Comparison of ENCODE assay signal across 27 cellular contexts in the genomic region with DNA sequence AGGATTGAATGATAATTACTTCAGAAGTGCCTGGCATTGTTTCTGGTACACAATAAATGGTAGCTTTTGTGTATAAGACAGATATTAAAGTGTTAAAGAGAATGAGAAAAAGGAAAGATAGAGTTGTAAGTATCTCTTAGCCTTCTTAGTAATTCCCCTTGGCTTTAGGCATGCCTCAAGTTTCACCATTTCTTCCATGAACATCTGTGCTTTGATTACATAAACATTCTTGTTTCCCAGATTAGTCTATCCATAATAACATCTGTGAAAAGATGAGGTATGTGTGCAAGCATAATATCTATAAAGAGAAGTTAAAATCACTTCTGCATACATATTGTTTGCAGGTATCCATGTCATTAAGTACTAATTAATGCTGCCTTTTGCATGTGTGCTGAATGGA.
"Had no signal": no experiment of that assay in that cellular context is flagged by ENCODE, and none has a peak within 500 bp of the region (broad histone marks: within the 10 kb centered on the region; RNA-seq: fewer than 3 reads in every experiment).

No MANE protein-coding gene starts in this region.

- H3K4me1 ChIP-seq: colonic mucosa, esophagus muscularis mucosa, gastrocnemius medialis, left lung, prostate gland, right atrium auricular region, suprapubic skin, transverse colon, upper lobe of right lung, uterus had no signal

- H3K27me3 Mint-ChIP-seq: naive thymus-derived CD4-positive, alpha-beta T cell; stimulated activated naive CD8-positive, alpha-beta T cell treated with anti-CD3 and anti-CD28 coated beads, Interleukin-15, amount 100 ng/mL, for 72 hours had no signal

- H3K9me3 ChIP-seq: colonic mucosa, gastrocnemius medialis, left lung, prostate gland, right atrium auricular region, suprapubic skin, transverse colon, upper lobe of right lung, uterus had no signal

- H3K4me2 ChIP-seq: smooth muscle cell had no signal

- H3K4me3 Mint-ChIP-seq: naive thymus-derived CD4-positive, alpha-beta T cell; nephron progenitor cell; stimulated activated naive CD8-positive, alpha-beta T cell treated with anti-CD3 and anti-CD28 coated beads, Interleukin-15, amount 100 ng/mL, for 72 hours had no signal

- H3K36me3 ChIP-seq: colonic mucosa, esophagus muscularis mucosa, gastrocnemius medialis, left lung, prostate gland, right atrium auricular region, suprapubic skin, transverse colon, upper lobe of right lung, uterus had no signal

- H3K4me1 Mint-ChIP-seq: naive thymus-derived CD4-positive, alpha-beta T cell; nephron progenitor cell; stimulated activated naive CD8-positive, alpha-beta T cell treated with anti-CD3 and anti-CD28 coated beads, Interleukin-15, amount 100 ng/mL, for 72 hours had no signal

- DNase-seq: colonic mucosa; dermis blood vessel endothelial cell; effector memory CD4-positive, alpha-beta T cell; gastrocnemius medialis; head of caudate nucleus; left cardiac atrium; left lung; mesendoderm; midbrain; naive thymus-derived CD4-positive, alpha-beta T cell; nephron progenitor cell; nucleus accumbens; stimulated activated CD4-positive, alpha-beta T cell treated with anti-CD3 and anti-CD28 coated beads, Interleukin-12 subunit alpha, Interleukin-12 subunit beta, amount 100 ng/mL, for 4 hours; stimulated activated CD4-positive, alpha-beta T cell treated with anti-CD3 and anti-CD28 coated beads, Interleukin-1b, Interleukin-23, amount 100 ng/mL, for 48 hours; stimulated activated CD4-positive, alpha-beta T cell treated with anti-CD3 and anti-CD28 coated beads, Interleukin-4, amount 100 ng/mL, for 1 hour; stimulated activated CD8-positive, alpha-beta memory T cell treated with anti-CD3 and anti-CD28 coated beads, Interleukin-4, amount 100 ng/mL, for 48 hours; stimulated activated naive CD4-positive, alpha-beta T cell; stimulated activated naive CD8-positive, alpha-beta T cell treated with anti-CD3 and anti-CD28 coated beads, Interleukin-15, amount 100 ng/mL, for 72 hours; transverse colon; upper lobe of right lung; uterus had no signal

- ATAC-seq: gastrocnemius medialis; left cardiac atrium; left lung; naive thymus-derived CD4-positive, alpha-beta T cell; sciatic nerve; stimulated activated naive CD8-positive, alpha-beta T cell treated with anti-CD3 and anti-CD28 coated beads, Interleukin-15, amount 100 ng/mL, for 72 hours; upper lobe of right lung had no signal

- H3K36me3 Mint-ChIP-seq: naive thymus-derived CD4-positive, alpha-beta T cell had no signal

- H3K9me3 Mint-ChIP-seq: stimulated activated naive CD8-positive, alpha-beta T cell treated with anti-CD3 and anti-CD28 coated beads, Interleukin-15, amount 100 ng/mL, for 72 hours had no signal

- H3K27ac ChIP-seq: colonic mucosa, esophagus muscularis mucosa, gastrocnemius medialis, left lung, prostate gland, right atrium auricular region, suprapubic skin, transverse colon, upper lobe of right lung, uterus had no signal

- H3K4me3 ChIP-seq: colonic mucosa, esophagus muscularis mucosa, gastrocnemius medialis, left lung, prostate gland, right atrium auricular region, smooth muscle cell, suprapubic skin, transverse colon, upper lobe of right lung, uterus had no signal

- H3K27ac Mint-ChIP-seq: naive thymus-derived CD4-positive, alpha-beta T cell; nephron progenitor cell; stimulated activated naive CD8-positive, alpha-beta T cell treated with anti-CD3 and anti-CD28 coated beads, Interleukin-15, amount 100 ng/mL, for 72 hours had no signal

- H3K27me3 ChIP-seq: colonic mucosa, esophagus muscularis mucosa, gastrocnemius medialis, left lung, right atrium auricular region, suprapubic skin, transverse colon, upper lobe of right lung, uterus had no signal
